ENCODE assay signal across 8 cellular contexts in the genomic region with DNA sequence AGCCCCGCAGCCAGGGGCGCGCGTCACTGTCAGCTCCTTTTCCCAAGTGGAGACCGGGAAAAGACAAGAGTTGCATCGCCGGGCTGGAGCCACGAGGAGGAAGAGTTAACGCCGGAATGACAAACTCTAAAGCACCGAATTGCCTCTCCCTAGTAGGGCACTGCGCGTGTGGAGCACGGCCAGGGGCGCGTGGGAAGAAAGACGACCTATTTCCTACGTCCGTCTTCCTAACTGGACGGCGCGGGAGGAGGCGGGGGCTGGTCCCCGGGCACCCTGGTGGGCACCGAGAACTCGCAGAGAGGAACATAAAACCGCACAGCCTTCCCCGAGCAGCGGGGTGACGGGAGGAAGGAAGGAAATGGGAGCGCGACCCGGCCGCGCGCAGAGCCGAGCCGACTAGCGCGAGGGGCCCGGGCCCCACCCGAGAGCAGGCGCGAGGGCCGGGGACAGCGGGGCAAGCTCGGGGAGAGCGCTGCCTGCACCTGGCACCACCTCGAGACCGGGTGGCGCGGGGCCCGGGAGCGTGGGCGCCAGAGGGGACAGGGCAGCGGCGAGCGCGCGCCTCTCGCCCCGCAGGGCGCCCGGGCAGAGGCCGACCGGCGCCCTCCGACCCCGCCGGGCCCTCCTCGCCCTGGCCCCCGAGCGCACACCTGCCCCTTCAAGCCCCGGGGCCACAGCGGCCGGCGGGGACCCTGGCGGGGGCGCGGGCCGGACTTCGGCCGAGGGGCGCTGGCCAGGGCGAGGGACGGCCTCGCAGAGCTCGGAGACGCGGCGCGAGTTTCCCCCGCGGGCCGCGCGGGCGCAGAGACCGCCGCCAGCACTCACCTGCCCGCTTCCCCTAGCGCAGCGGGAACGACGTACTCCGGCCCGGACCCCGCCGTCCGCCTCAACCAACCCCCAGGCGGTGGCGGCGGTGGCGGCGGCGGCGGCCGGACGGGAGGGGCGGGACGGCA. TPM values are rescaled to one million over a fixed set of nuclear protein-coding genes. Genes with fewer than 3 reads are reported as not detected.
DNase-seq lines count a peak whose midpoint lies in the region; ATAC-seq and TF ChIP-seq lines count a peak whose summit lies in the region.

No MANE protein-coding gene starts in this region.

- H3K4me1 ChIP-seq in Peyer's patch = peaks cover 0 to 34% (median 11%) of the 10 kb centered on the region in 4 donors
- H3K4me1 ChIP-seq in neuronal stem cell (ENCODE audit: control insufficient read depth in 2 of 2, insufficient read depth in 1 of 2, low read depth in 1 of 2, low read length in 2 of 2) = peaks cover 2 to 12% of the 10 kb centered on the region in 2 donors
- H3K4me1 ChIP-seq in thyroid gland = peaks cover 32 to 40% of the 10 kb centered on the region in 2 donors

- TF ChIP-seq POLR2A in Peyer's patch (IDR thresholded peaks at IDR 0.05) = peak; percentile 57 to 62
- TF ChIP-seq POLR2A in thyroid gland (IDR thresholded peaks at IDR 0.05) = peak in 1 of 2 donors; percentile 74

- peak overlapping the region; percentile 94 for H3K4me3 Mint-ChIP-seq in activated naive CD4-positive, alpha-beta T cell treated with anti-CD3 and anti-CD28 coated beads, Interleukin-2, amount 10 ng/mL, durations not matched to agents 7 days and 5 days

- H3K14ac ChIP-seq in neuronal stem cell (ENCODE audit: low read length) = no peak overlapping the region

- no peaks in the 10 kb centered on the region for H3K36me3 ChIP-seq in Peyer's patch
- no peaks in the 10 kb centered on the region for H3K36me3 ChIP-seq in neuronal stem cell (replicated peaks in 1 of 2; ENCODE audit: control insufficient read depth in 2 of 2, insufficient read depth in 2 of 2, low read length in 2 of 2)
- H3K36me3 ChIP-seq in thyroid gland = no peaks in the 10 kb centered on the region

- DNase-seq in ACHN (peak; percentile 50), Peyer's patch (peak; percentile 35 to 70 (median 65)), germinal center (ENCODE audit: low spot score) (peak; percentile 50), neuronal stem cell (ENCODE audit: low spot score) (peak; percentile 48), thyroid gland (peak; percentile 65 to 68)
- DNase-seq in activated naive CD4-positive, alpha-beta T cell treated with anti-CD3 and anti-CD28 coated beads, Interleukin-2, amount 10 ng/mL, durations not matched to agents 7 days and 5 days = peak; percentile 59

- no peaks in the 10 kb centered on the region for H3K27me3 Mint-ChIP-seq in activated naive CD4-positive, alpha-beta T cell treated with anti-CD3 and anti-CD28 coated beads, Interleukin-2, amount 10 ng/mL, durations not matched to agents 7 days and 5 days

- H3K4ac ChIP-seq in neuronal stem cell (ENCODE audit: low read length) = no peak overlapping the region

- peaks cover 46% of the 10 kb centered on the region for H3K4me1 Mint-ChIP-seq in activated naive CD4-positive, alpha-beta T cell treated with anti-CD3 and anti-CD28 coated beads, Interleukin-2, amount 10 ng/mL, durations not matched to agents 7 days and 5 days

- H3K4me3 ChIP-seq in Peyer's patch (peak overlapping the region; percentile 81 to 99 (median 90)), neuronal stem cell (ENCODE audit: low read length in 2 of 2) (peak overlapping the region; percentile 75 to 97), thyroid gland (replicated peaks in 1 of 3) (peak overlapping the region; percentile 65 to 87 (median 77))

- no peak overlapping the region for H2BK15ac ChIP-seq in neuronal stem cell (ENCODE audit: low read length)

- peak overlapping the region; percentile 61 for H2BK5ac ChIP-seq in neuronal stem cell (ENCODE audit: low read length)

- ATAC-seq in GM18511 (IDR thresholded peaks at IDR 0.05; ENCODE audit: unreplicated experiment) = peak; percentile 12
- ATAC-seq in HG03095 (IDR thresholded peaks at IDR 0.05; ENCODE audit: unreplicated experiment) = peak; percentile 0

- no peak overlapping the region for H2BK12ac ChIP-seq in neuronal stem cell (ENCODE audit: low read length)

- peak overlapping the region; percentile 75 for H3K18ac ChIP-seq in neuronal stem cell (ENCODE audit: low read length)

- peak overlapping the region; percentile 76 for H3K23ac ChIP-seq in neuronal stem cell (ENCODE audit: low read depth, low read length, poor library complexity)

- H2BK120ac ChIP-seq in neuronal stem cell (ENCODE audit: low read depth, low read length) = no peak overlapping the region

- no CpG with 5 or more reads among the region's 121 CpGs for WGBS in neuronal stem cell (ENCODE audit: extremely low coverage in 2 of 2, insufficient read length in 2 of 2, insufficient replicate concordance in 1 of 2), 2 donors
- 0% methylated on average over 29 to 40 of the region's 121 CpGs for WGBS in thyroid gland, 2 donors

- no peaks in the 10 kb centered on the region for H3K9me3 Mint-ChIP-seq in activated naive CD4-positive, alpha-beta T cell treated with anti-CD3 and anti-CD28 coated beads, Interleukin-2, amount 10 ng/mL, durations not matched to agents 7 days and 5 days

- H3K27ac ChIP-seq in Peyer's patch (peak overlapping the region; percentile 89 to 97 (median 96)), neuronal stem cell (replicated peaks; ENCODE audit: low read length) (peak overlapping the region; percentile 72), thyroid gland (peak overlapping the region; percentile 62 to 70 (median 63))

- no peak overlapping the region for H4K8ac ChIP-seq in neuronal stem cell (ENCODE audit: low read depth, low read length)

- CTCF ChIA-PET in activated naive CD4-positive, alpha-beta T cell treated with anti-CD3 and anti-CD28 coated beads, Interleukin-2, amount 10 ng/mL, durations not matched to agents 7 days and 5 days (lab: Charles Lee) = interaction anchor here (0.7 to 1.0 kb wide), 3 partner anchors 11 to 466 kb away, joined by 3 to 4 read pairs (median 3); no protein-coding TSS in a partner anchor

- H3K4me2 ChIP-seq in neuronal stem cell (ENCODE audit: insufficient read depth, low read length, poor library complexity, severe bottlenecking) = peak overlapping the region; percentile 83

- peak overlapping the region; percentile 87 for H3K9ac ChIP-seq in neuronal stem cell (ENCODE audit: low read depth, low read length, poor library complexity)

- peaks cover 2% of the 10 kb centered on the region for H3K36me3 Mint-ChIP-seq in activated naive CD4-positive, alpha-beta T cell treated with anti-CD3 and anti-CD28 coated beads, Interleukin-2, amount 10 ng/mL, durations not matched to agents 7 days and 5 days

- H2AFZ ChIP-seq in neuronal stem cell (ENCODE audit: low read length) = peak overlapping the region; percentile 87

- no peaks in the 10 kb centered on the region for H3K9me3 ChIP-seq in Peyer's patch
- H3K9me3 ChIP-seq in neuronal stem cell (replicated peaks in 1 of 2; ENCODE audit: control insufficient read depth in 2 of 2, insufficient read depth in 1 of 2, low read depth in 1 of 2, low read length in 2 of 2) = no peaks in the 10 kb centered on the region
- no peaks in the 10 kb centered on the region for H3K9me3 ChIP-seq in thyroid gland

- peak overlapping the region; percentile 87 for H3K27ac Mint-ChIP-seq in activated naive CD4-positive, alpha-beta T cell treated with anti-CD3 and anti-CD28 coated beads, Interleukin-2, amount 10 ng/mL, durations not matched to agents 7 days and 5 days

- TF ChIP-seq CTCF in Peyer's patch (IDR thresholded peaks at IDR 0.05) (peak in 2 of 6 experiments; percentile 22 to 33), thyroid gland (IDR thresholded peaks at IDR 0.05) (peak in 1 of 6 experiments; percentile 13)

- in situ Hi-C loops in ACHN (cut with HindIII; ENCODE audit: low pct_ligation_motif_present, low pct_unique_long_range_greater_than_20kb, low sequenced_read_pairs) = no loop called here

- H2AK5ac ChIP-seq in neuronal stem cell (ENCODE audit: low read depth, low read length) = no peak overlapping the region

- H4K91ac ChIP-seq in neuronal stem cell (ENCODE audit: low read depth, low read length, poor library complexity) = no peak overlapping the region

- intact Hi-C loops in thyroid gland (cut with DNase I) = no loop called here

- H3K79me1 ChIP-seq in neuronal stem cell (ENCODE audit: low read depth, low read length) = peaks cover 5% of the 10 kb centered on the region

- H3K27me3 ChIP-seq in Peyer's patch (no peaks in the 10 kb centered on the region), neuronal stem cell (ENCODE audit: control insufficient read depth in 3 of 3, insufficient read depth in 3 of 3, low read depth in 1 of 3, low read length in 3 of 3) (no peaks in the 10 kb centered on the region), thyroid gland (no peaks in the 10 kb centered on the region)

RNA-seq across cellular contexts. Expression of a gene that starts 0.5 kb away (rescaled TPM):
- total RNA-seq in Peyer's patch (100 to 1,000 TPM in 1 of 4 donors, 10 to 100 TPM in 3; 61.9 to 120 (median 68.8) TPM), thyroid gland (100 to 1,000 TPM; 119 to 141 (median 130) TPM)
- polyA plus RNA-seq in neuronal stem cell (2013, experiment 1 of 2) = 31.6 TPM
- 33.6 TPM for polyA plus RNA-seq in neuronal stem cell (2013, experiment 2 of 2)

RNA-seq across cellular contexts. Expression of a gene that starts 1.0 kb away (rescaled TPM):
- total RNA-seq in Peyer's patch (10 to 100 TPM; 25.7 to 61.9 (median 37.0) TPM), thyroid gland (10 to 100 TPM; 14.4 to 36.9 (median 24.4) TPM)
- polyA plus RNA-seq in neuronal stem cell (2013, experiment 1 of 2) = 65.7 TPM
- polyA plus RNA-seq in neuronal stem cell (2013, experiment 2 of 2) = 63.4 TPM

Comparison
In these comparisons a context has a peak if more than half of its experiments do, and no peak if none do; other contexts are left out.
1. Peak in every context shown above with its lines: DNase-seq, ATAC-seq, H3K4me3 ChIP-seq and H3K27ac ChIP-seq.